In genomic region chrX:16012250-16012649, GRCh38 we compare ENCODE assay signal across 27 cellular contexts.
"Had no signal": no experiment of that assay in that cellular context is flagged by ENCODE, and none has a peak within 500 bp of the region (broad histone marks: within the 10 kb centered on the region; RNA-seq: fewer than 3 reads in every experiment).

No MANE protein-coding gene starts in this region.

- H3K4me3 ChIP-seq: ascending aorta, breast epithelium, cardiac muscle cell, coronary artery, dorsolateral prefrontal cortex had no signal

- H3K36me3 ChIP-seq: ascending aorta, breast epithelium, cardiac muscle cell had no signal

- H3K27ac ChIP-seq: ascending aorta, breast epithelium, cardiac muscle cell, coronary artery, dorsolateral prefrontal cortex had no signal

- FAIRE-seq: frontal cortex had no signal

- H3K27me3 ChIP-seq: ascending aorta, cardiac muscle cell had no signal

- H3K4me1 ChIP-seq: ascending aorta, breast epithelium had no signal

- H3K9me3 ChIP-seq: ascending aorta, breast epithelium had no signal

- DNase-seq: activated CD4-positive, alpha-beta memory T cell treated with anti-CD3 and anti-CD28 coated beads for 36 hours; activated CD4-positive, alpha-beta T cell treated with anti-CD3 and anti-CD28 coated beads for 36 hours; activated CD4-positive, alpha-beta T cell treated with anti-CD3 and anti-CD28 coated beads, Interleukin-2, amount 10 ng/mL, durations not matched to agents 24 days and 14 days; activated CD4-positive, CD25-positive, alpha-beta regulatory T cell; activated CD4-positive, CD25-positive, alpha-beta regulatory T cell treated with anti-CD3 and anti-CD28 coated beads, Interleukin-2, amount 50 U/mL, for 72 hours; activated CD8-positive, alpha-beta memory T cell treated with anti-CD3 and anti-CD28 coated beads, Interleukin-2, amount 10 ng/mL, durations not matched to agents 7 days and 5 days; activated CD8-positive, alpha-beta memory T cell treated with anti-CD3 and anti-CD28 coated beads, Interleukin-2, amount 50 U/mL, for 4 hours; activated CD8-positive, alpha-beta T cell treated with anti-CD3 and anti-CD28 coated beads, Interleukin-2, amount 10 ng/mL, durations not matched to agents 7 days and 5 days; activated effector memory CD4-positive, alpha-beta T cell treated with anti-CD3 and anti-CD28 coated beads, Interleukin-2, amount 50 U/mL, for 16 hours; activated naive CD4-positive, alpha-beta T cell treated with anti-CD3 and anti-CD28 coated beads, Interleukin-2, amount 10 ng/mL, durations not matched to agents 7 days and 5 days; activated naive CD8-positive, alpha-beta T cell treated with anti-CD3 and anti-CD28 coated beads, Interleukin-2, amount 10 ng/mL, durations not matched to agents 7 days and 5 days; activated T-cell treated with anti-CD3 and anti-CD28 coated beads, Interleukin-2, amount 50 U/mL, for 1 hour; activated T-cell treated with anti-CD3 and anti-CD28 coated beads, Interleukin-2, amount 50 U/mL, for 48 hours; central memory CD4-positive, alpha-beta T cell; cerebellar nuclear complex; dorsolateral prefrontal cortex; effector memory CD4-positive, alpha-beta T cell; endodermal cell; foreskin fibroblast; T-helper 2 cell had no signal

- ATAC-seq: activated CD4-positive, alpha-beta T cell treated with anti-CD3 and anti-CD28 coated beads for 36 hours; activated CD8-positive, alpha-beta memory T cell treated with anti-CD3 and anti-CD28 coated beads, Interleukin-2, amount 10 ng/mL, durations not matched to agents 7 days and 5 days; activated CD8-positive, alpha-beta T cell treated with anti-CD3 and anti-CD28 coated beads, Interleukin-2, amount 10 ng/mL, durations not matched to agents 7 days and 5 days; activated naive CD4-positive, alpha-beta T cell treated with anti-CD3 and anti-CD28 coated beads, Interleukin-2, amount 50 U/mL, for 72 hours; esophagus mucosa had no signal
